ENCODE assay signal across 19 cellular contexts in the genomic region with DNA sequence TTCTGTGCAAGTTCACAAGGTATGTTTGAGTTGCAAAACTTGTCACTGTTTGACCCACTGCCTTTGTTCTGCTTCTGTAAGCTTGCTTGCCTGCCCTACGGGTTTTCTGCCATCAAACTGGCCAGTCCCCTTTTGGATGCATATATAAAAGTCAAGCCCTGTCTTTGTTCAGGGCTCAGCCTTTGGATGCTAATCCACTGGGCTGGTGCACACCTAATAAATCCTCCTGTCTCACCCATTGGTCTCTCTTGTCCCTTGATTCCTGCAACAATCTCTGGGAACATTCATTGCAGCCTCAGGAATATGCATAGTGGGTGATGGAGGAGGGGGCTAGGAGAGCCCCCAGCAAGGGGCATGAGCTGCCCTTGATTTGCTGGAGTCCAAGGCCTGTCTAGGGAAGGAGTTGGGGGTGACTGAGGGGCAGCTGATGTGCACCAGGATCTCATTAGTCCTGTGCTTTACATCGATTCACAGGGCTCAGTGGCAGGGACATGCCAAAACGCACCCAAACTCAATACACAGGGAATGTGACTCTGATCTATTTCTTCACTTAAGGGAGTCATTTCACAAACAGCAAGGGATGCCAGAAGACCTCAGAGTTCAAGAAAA.
DNase-seq lines count a peak whose midpoint lies in the region; ATAC-seq and TF ChIP-seq lines count a peak whose summit lies in the region.
"Had no signal": no experiment of that assay in that cellular context is flagged by ENCODE, and none has a peak within 500 bp of the region (broad histone marks: within the 10 kb centered on the region; RNA-seq: fewer than 3 reads in every experiment).

No MANE protein-coding gene starts in this region.

- POLR2A ChIA-PET in OCI-LY7 (lab: Charles Lee): no interaction called here
- POLR2A ChIA-PET in GM10248 (lab: Yijun Ruan, JAX): no interaction called here
- POLR2A ChIA-PET in activated CD4-positive, alpha-beta memory T cell treated with anti-CD3 and anti-CD28 coated beads for 36 hours (lab: Charles Lee): no interaction called here

- H4K20me1 ChIP-seq in OCI-LY7 (ENCODE audit: insufficient read depth, low read length): no peaks in the 10 kb centered on the region

- no peaks in the 10 kb centered on the region for H3K4me1 Mint-ChIP-seq in activated CD8-positive, alpha-beta memory T cell treated with anti-CD3 and anti-CD28 coated beads, Interleukin-2, amount 10 ng/mL, durations not matched to agents 7 days and 5 days
- no peaks in the 10 kb centered on the region for H3K4me1 Mint-ChIP-seq in type B pancreatic cell (ENCODE audit: unreplicated experiment)
- no peaks in the 10 kb centered on the region for H3K4me1 Mint-ChIP-seq in activated CD4-positive, alpha-beta memory T cell treated with anti-CD3 and anti-CD28 coated beads for 36 hours (ENCODE audit: low read depth)
- H3K4me1 Mint-ChIP-seq: CD14-positive monocyte had no signal

- H3K4me3 Mint-ChIP-seq in activated CD8-positive, alpha-beta memory T cell treated with anti-CD3 and anti-CD28 coated beads, Interleukin-2, amount 10 ng/mL, durations not matched to agents 7 days and 5 days: no peak overlapping the region
- H3K4me3 Mint-ChIP-seq in type B pancreatic cell: no peak overlapping the region
- no peak overlapping the region for H3K4me3 Mint-ChIP-seq in activated CD4-positive, alpha-beta memory T cell treated with anti-CD3 and anti-CD28 coated beads for 36 hours
- H3K4me3 Mint-ChIP-seq: CD14-positive monocyte had no signal

- CTCF ChIA-PET in activated CD8-positive, alpha-beta memory T cell treated with anti-CD3 and anti-CD28 coated beads, Interleukin-2, amount 10 ng/mL, durations not matched to agents 7 days and 5 days (lab: Charles Lee): no interaction called here
- CTCF ChIA-PET in OCI-LY7 (lab: Charles Lee; ENCODE audit: unreplicated experiment) (no interaction called here), GM10248 (lab: Yijun Ruan, JAX) (no interaction called here)
- CTCF ChIA-PET in activated CD4-positive, alpha-beta memory T cell treated with anti-CD3 and anti-CD28 coated beads for 36 hours (lab: Charles Lee): interaction anchor here (0.6 kb wide), 1 partner anchor 13 kb away, joined by 3 read pairs; no protein-coding TSS in a partner anchor

- H3K27me3 Mint-ChIP-seq in activated CD8-positive, alpha-beta memory T cell treated with anti-CD3 and anti-CD28 coated beads, Interleukin-2, amount 10 ng/mL, durations not matched to agents 7 days and 5 days: peaks cover 9% of the 10 kb centered on the region
- peaks cover 19% of the 10 kb centered on the region for H3K27me3 Mint-ChIP-seq in type B pancreatic cell
- H3K27me3 Mint-ChIP-seq in activated CD4-positive, alpha-beta memory T cell treated with anti-CD3 and anti-CD28 coated beads for 36 hours: peaks cover 10% of the 10 kb centered on the region

- DNase-seq in activated CD8-positive, alpha-beta memory T cell treated with anti-CD3 and anti-CD28 coated beads, Interleukin-2, amount 10 ng/mL, durations not matched to agents 7 days and 5 days: peak; percentile 7
- no peak for DNase-seq in activated CD8-positive, alpha-beta memory T cell treated with anti-CD3 and anti-CD28 coated beads for 24 hours
- peak; percentile 28 for DNase-seq in OCI-LY7 (ENCODE audit: low spot score)
- DNase-seq in erythroblast (lab: John Stamatoyannopoulos, UW): peak; percentile 16 to 44
- peak; percentile 34 for DNase-seq in type B pancreatic cell (ENCODE audit: extremely low spot score, unreplicated experiment)
- no peak for DNase-seq in GM10248 (ENCODE audit: extremely low spot score)
- DNase-seq in activated CD4-positive, alpha-beta memory T cell treated with anti-CD3 and anti-CD28 coated beads for 36 hours: no peak
- DNase-seq in SKM-1 treated with dmso at 0.1 percent for 144 hours (lab: John Stamatoyannopoulos, UW; ENCODE audit: unreplicated experiment): no peak
- DNase-seq: DND-41, NCI-H1105, NCI-H146, NCI-H2029 treated with DMSO at 0.1 percent for 48 hours, NCI-H2171, NCI-H345, NCI-H524 had no signal

- peaks cover 5% of the 10 kb centered on the region for H3K9me3 Mint-ChIP-seq in activated CD8-positive, alpha-beta memory T cell treated with anti-CD3 and anti-CD28 coated beads, Interleukin-2, amount 10 ng/mL, durations not matched to agents 7 days and 5 days (ENCODE audit: low read depth)
- H3K9me3 Mint-ChIP-seq in type B pancreatic cell: peaks cover 6% of the 10 kb centered on the region
- H3K9me3 Mint-ChIP-seq in activated CD4-positive, alpha-beta memory T cell treated with anti-CD3 and anti-CD28 coated beads for 36 hours: peaks cover 24% of the 10 kb centered on the region

- intact Hi-C loops in OCI-LY7 (cut with micrococcal nuclease; ENCODE audit: unreplicated experiment): no loop called here
- intact Hi-C loops in activated CD4-positive, alpha-beta memory T cell treated with anti-CD3 and anti-CD28 coated beads for 36 hours (cut with micrococcal nuclease): no loop called here

- H3K4me1 ChIP-seq in OCI-LY7 (ENCODE audit: insufficient read depth, low read length, poor library complexity, severe bottlenecking): no peaks in the 10 kb centered on the region
- H3K4me1 ChIP-seq: SJSA1 had no signal

- H3K36me3 Mint-ChIP-seq in activated CD8-positive, alpha-beta memory T cell treated with anti-CD3 and anti-CD28 coated beads, Interleukin-2, amount 10 ng/mL, durations not matched to agents 7 days and 5 days: peaks cover 2% of the 10 kb centered on the region
- peaks cover 5% of the 10 kb centered on the region for H3K36me3 Mint-ChIP-seq in type B pancreatic cell
- peaks cover 12% of the 10 kb centered on the region for H3K36me3 Mint-ChIP-seq in activated CD4-positive, alpha-beta memory T cell treated with anti-CD3 and anti-CD28 coated beads for 36 hours
- H3K36me3 Mint-ChIP-seq: CD14-positive monocyte had no signal

- H2AFZ ChIP-seq in OCI-LY7 (ENCODE audit: low read length): no peak overlapping the region

- H3K4me3 ChIP-seq in OCI-LY7 (ENCODE audit: low read depth, low read length, poor library complexity, severe bottlenecking): no peak overlapping the region
- H3K4me3 ChIP-seq: SJSA1 had no signal

- no peak overlapping the region for H3K27ac Mint-ChIP-seq in activated CD8-positive, alpha-beta memory T cell treated with anti-CD3 and anti-CD28 coated beads, Interleukin-2, amount 10 ng/mL, durations not matched to agents 7 days and 5 days
- no peak overlapping the region for H3K27ac Mint-ChIP-seq in type B pancreatic cell
- H3K27ac Mint-ChIP-seq in activated CD4-positive, alpha-beta memory T cell treated with anti-CD3 and anti-CD28 coated beads for 36 hours: no peak overlapping the region
- H3K27ac Mint-ChIP-seq: CD14-positive monocyte had no signal

- H3K36me3 ChIP-seq in OCI-LY7 (ENCODE audit: insufficient read depth, low read length): no peaks in the 10 kb centered on the region
- H3K36me3 ChIP-seq: SJSA1 had no signal

- H3K4me2 ChIP-seq in OCI-LY7 (ENCODE audit: low read length): no peak overlapping the region
- H3K4me2 ChIP-seq: KMS-11 had no signal

- no peak for TF ChIP-seq POLR2A in erythroblast (IDR thresholded peaks at IDR 0.05; ENCODE audit: low read length)

- no peak for ATAC-seq in activated CD8-positive, alpha-beta memory T cell treated with anti-CD3 and anti-CD28 coated beads, Interleukin-2, amount 10 ng/mL, durations not matched to agents 7 days and 5 days
- ATAC-seq: Right ventricle myocardium inferior had no signal

- no peaks in the 10 kb centered on the region; the same call in 1 of the 2 replicates for H3K9me2 ChIP-seq in OCI-LY7 (ENCODE audit: insufficient read depth, low read length)

- no peak for TF ChIP-seq CTCF in OCI-LY7 (conservative IDR thresholded peaks at IDR 0.05; ENCODE audit: low read length)
- TF ChIP-seq CTCF in type B pancreatic cell (conservative IDR thresholded peaks at IDR 0.05): no peak
- no peak for TF ChIP-seq CTCF in GM10248 (IDR thresholded peaks at IDR 0.05; ENCODE audit: control extremely low read depth, extremely low read depth, low read depth, missing control alignments)

- BruUV-seq in OCI-LY7 (replicated peaks; lab: Mats Ljungman, UMichigan): no TSS peak

- H3K9me3 ChIP-seq in OCI-LY7 (ENCODE audit: low read length): peaks cover 19% of the 10 kb centered on the region; the same call in 1 of the 2 replicates

- no peaks in the 10 kb centered on the region for H3K79me2 ChIP-seq in OCI-LY7 (ENCODE audit: insufficient read depth, low read depth, low read length)

- H3K27ac ChIP-seq in OCI-LY7 (ENCODE audit: low read depth, low read length, poor library complexity, severe bottlenecking): no peak overlapping the region
- H3K27ac ChIP-seq: KMS-11, SJSA1 had no signal

Comparison
In these comparisons a context has a peak if more than half of its experiments do, and no peak if none do; other contexts are left out.
1. DNase-seq: peak in activated CD8-positive, alpha-beta memory T cell treated with anti-CD3 and anti-CD28 coated beads, Interleukin-2, amount 10 ng/mL, durations not matched to agents 7 days and 5 days (single experiment), OCI-LY7 (single experiment), erythroblast (2 of 2) and type B pancreatic cell (single experiment); none in activated CD8-positive, alpha-beta memory T cell treated with anti-CD3 and anti-CD28 coated beads for 24 hours (single experiment), GM10248 (single experiment), activated CD4-positive, alpha-beta memory T cell treated with anti-CD3 and anti-CD28 coated beads for 36 hours (single experiment) and SKM-1 treated with dmso at 0.1 percent for 144 hours (single experiment).